1 cellular context compared by ENCODE assay signal in genomic region chr17:82315703-82316358, GRCh38.
TF ChIP-seq lines count a peak whose summit lies in the region.

No MANE protein-coding gene starts in this region.

TF ChIP-seq in GM23338, 12 proteins besides CTCF, POLR2A, EP300 and RAD21 (continued from another document):
- TF ChIP-seq ZNF462 (CRISPR knock-in tag; IDR thresholded peaks at IDR 0.05), result no peak
